Comparison of ENCODE assay signal across 1 cellular context in genomic region chr14:103854822-103855733, GRCh38.
TF ChIP-seq lines count a peak whose summit lies in the region.

No MANE protein-coding gene starts in this region.

TF ChIP-seq in HepG2, 621 proteins besides CTCF, POLR2A, EP300 and RAD21 (continued from another document and continues in another):
- TF ChIP-seq IRF9 (CRISPR knock-in tag; IDR thresholded peaks at IDR 0.05; ENCODE audit: borderline replicate concordance) (0 out of 2 replicates have a peak, but pooled peaks have one; percentile 59), ZNF446 (CRISPR knock-in tag; IDR thresholded peaks at IDR 0.05) (0 out of 2 replicates have a peak, but pooled peaks have one; percentile 36), NFE2L2 (IDR thresholded peaks at IDR 0.05; ENCODE audit: low read length) (no peak), DRAP1 (CRISPR knock-in tag; IDR thresholded peaks at IDR 0.05) (0 out of 2 replicates have a peak, but pooled peaks have one; percentile 20), ZNF264 (CRISPR knock-in tag; IDR thresholded peaks at IDR 0.05) (0 out of 2 replicates have a peak, but pooled peaks have one; percentile 44), HIVEP1 (CRISPR knock-in tag; IDR thresholded peaks at IDR 0.05) (peak; percentile 18; the same call in 1 of the 2 replicates), TAF1 (CRISPR knock-in tag; IDR thresholded peaks at IDR 0.05) (peak; percentile 31), HMGXB4 (CRISPR knock-in tag; IDR thresholded peaks at IDR 0.05; ENCODE audit: borderline replicate concordance in 1 of 2, low read depth in 1 of 2) (peak in 1 of 2 experiments; percentile 52; a peak in 2 of 4 replicates), SOX5 (CRISPR knock-in tag; IDR thresholded peaks at IDR 0.05; ENCODE audit: borderline replicate concordance) (peak; percentile 78; the same call in 1 of the 2 replicates), POLR2AphosphoS5 (IDR thresholded peaks at IDR 0.05; ENCODE audit: low read depth, low read length) (peak; percentile 39), MED8 (CRISPR knock-in tag; IDR thresholded peaks at IDR 0.05; ENCODE audit: insufficient replicate concordance) (peak; percentile 55), ZNF3 (CRISPR knock-in tag; IDR thresholded peaks at IDR 0.05) (no peak), ZNF777 (CRISPR knock-in tag; IDR thresholded peaks at IDR 0.05) (peak; percentile 45; the same call in 1 of the 2 replicates), SRY (CRISPR knock-in tag; IDR thresholded peaks at IDR 0.05) (no peak), TFAP4 (IDR thresholded peaks at IDR 0.05; ENCODE audit: borderline replicate concordance, low read depth) (peak; percentile 78; the same call in 1 of the 2 replicates), SP5 (CRISPR knock-in tag; IDR thresholded peaks at IDR 0.05; ENCODE audit: borderline replicate concordance, low read depth) (peak; percentile 76; the same call in 1 of the 2 replicates), ARID5B (CRISPR knock-in tag; IDR thresholded peaks at IDR 0.05) (no peak; the same call in 1 of the 2 replicates), DNMT3B (CRISPR knock-in tag; conservative IDR thresholded peaks at IDR 0.05) (no peak), RFXAP (CRISPR knock-in tag; IDR thresholded peaks at IDR 0.05; ENCODE audit: borderline replicate concordance) (0 out of 2 replicates have a peak, but pooled peaks have one; percentile 21), MZF1 (CRISPR knock-in tag; IDR thresholded peaks at IDR 0.05; ENCODE audit: borderline replicate concordance) (no peak), DMAP1 (CRISPR knock-in tag; IDR thresholded peaks at IDR 0.05) (peak; percentile 65; the same call in 1 of the 2 replicates), PATZ1 (CRISPR knock-in tag; IDR thresholded peaks at IDR 0.05) (peak; percentile 87), GABPA (IDR thresholded peaks at IDR 0.05; ENCODE audit: low read depth, low read length) (no peak; the same call in 1 of the 2 replicates), GABPA (CRISPR knock-in tag; IDR thresholded peaks at IDR 0.05; ENCODE audit: low read depth) (peak; percentile 79), ZSCAN9 (CRISPR knock-in tag; IDR thresholded peaks at IDR 0.05; ENCODE audit: borderline replicate concordance) (peak; percentile 27; the same call in 1 of the 2 replicates), ZC3H13 (CRISPR knock-in tag; IDR thresholded peaks at IDR 0.05) (no peak), PPARG (CRISPR knock-in tag; conservative IDR thresholded peaks at IDR 0.05) (0 out of 2 replicates have a peak, but pooled peaks have one; percentile 9), ZNF430 (CRISPR knock-in tag; IDR thresholded peaks at IDR 0.05) (0 out of 2 replicates have a peak, but pooled peaks have one; percentile 42), RBFOX2 (IDR thresholded peaks at IDR 0.05; ENCODE audit: low read depth, low read length) (peak; percentile 53; the same call in 1 of the 2 replicates), POGK (CRISPR knock-in tag; conservative IDR thresholded peaks at IDR 0.05) (0 out of 2 replicates have a peak, but pooled peaks have one; percentile 6), ETV6 (CRISPR knock-in tag; conservative IDR thresholded peaks at IDR 0.05) (peak; percentile 31; the same call in 1 of the 2 replicates), CCAR2 (optimal IDR thresholded peaks at IDR 0.05; ENCODE audit: low read depth, low read length) (no peak), ZNF710 (CRISPR knock-in tag; IDR thresholded peaks at IDR 0.05; ENCODE audit: borderline replicate concordance) (peak; percentile 48; the same call in 1 of the 2 replicates), PAXIP1 (CRISPR knock-in tag; conservative IDR thresholded peaks at IDR 0.05) (peak; percentile 68), BCL3 (CRISPR knock-in tag; IDR thresholded peaks at IDR 0.05) (no peak; the same call in 1 of the 2 replicates), ZNF546 (CRISPR knock-in tag; conservative IDR thresholded peaks at IDR 0.05) (no peak), ZSCAN21 (CRISPR knock-in tag; IDR thresholded peaks at IDR 0.05; ENCODE audit: borderline replicate concordance) (0 out of 2 replicates have a peak, but pooled peaks have one; percentile 14), PHF21A (CRISPR knock-in tag; IDR thresholded peaks at IDR 0.05) (peak; percentile 37; the same call in 1 of the 2 replicates), ZFX (CRISPR knock-in tag; IDR thresholded peaks at IDR 0.05; ENCODE audit: low read depth) (peak; percentile 95), NR1H2 (CRISPR knock-in tag; IDR thresholded peaks at IDR 0.05; ENCODE audit: borderline replicate concordance, low read depth) (peak; percentile 24; the same call in 1 of the 2 replicates), ZNF136 (CRISPR knock-in tag; IDR thresholded peaks at IDR 0.05; ENCODE audit: low read depth) (0 out of 2 replicates have a peak, but pooled peaks have one; percentile 56)
